In genomic region chr9:104173020-104173419, GRCh38 we compare ENCODE assay signal across 31 cellular contexts.
DNase-seq lines count a peak whose midpoint lies in the region; ATAC-seq, FAIRE-seq and TF ChIP-seq lines count a peak whose summit lies in the region.
"Had no signal": no experiment of that assay in that cellular context is flagged by ENCODE, and none has a peak within 500 bp of the region (broad histone marks: within the 10 kb centered on the region; RNA-seq: fewer than 3 reads in every experiment).

No MANE protein-coding gene starts in this region.

- TF ChIP-seq RAD21 in HepG2 (CRISPR knock-in tag; IDR thresholded peaks at IDR 0.05), result no peak
- no peak for TF ChIP-seq RAD21 in neural cell (conservative IDR thresholded peaks at IDR 0.05)

- H3K79me2 ChIP-seq in HepG2 (ENCODE audit: insufficient read depth, low read length) (no peaks in the 10 kb centered on the region), neural cell (replicated peaks; ENCODE audit: insufficient read depth, low read length) (no peaks in the 10 kb centered on the region)

- 0% methylated on average over 1 of the region's 1 CpG for WGBS in HepG2 (ENCODE audit: low lambda C conversion rate)
- WGBS in right lobe of liver (ENCODE audit: insufficient coverage, low coverage, low lambda C conversion rate, missing lambda C conversion rate), result 48% methylated on average over 1 of the region's 1 CpG

- H3K9me3 ChIP-seq in HepG2 (ENCODE audit: low read length) (no peaks in the 10 kb centered on the region), right lobe of liver (no peaks in the 10 kb centered on the region), neural cell (ENCODE audit: low read length) (no peaks in the 10 kb centered on the region)
- H3K9me3 ChIP-seq: A549, BE2C, Caco-2 had no signal

- TF ChIP-seq EP300 in HepG2 (IDR thresholded peaks at IDR 0.05; ENCODE audit: low read depth in 2 of 2, low read length in 2 of 2) (no peak), HepG2 (CRISPR knock-in tag; IDR thresholded peaks at IDR 0.05; ENCODE audit: borderline replicate concordance) (no peak), neural cell (conservative IDR thresholded peaks at IDR 0.05; ENCODE audit: poor library complexity, severe bottlenecking) (peak; percentile 85)

- H3K27ac ChIP-seq in HepG2 (ENCODE audit: extremely low read length, insufficient read depth, low read length) (no peak overlapping the region), right lobe of liver (no peak overlapping the region), neural cell (ENCODE audit: low read length) (no peak overlapping the region)
- H3K27ac ChIP-seq: 22Rv1; A549; BLaER1; BLaER1 treated with 17β-estradiol and CSF1 and Interleukin-3, amounts not matched to agents 10 nM and 100 nM; C4-2B had no signal

- DNase-seq in HepG2 (ENCODE audit: low spot score) (no peak), right lobe of liver (no peak)
- DNase-seq in activated CD8-positive, alpha-beta memory T cell treated with anti-CD3 and anti-CD28 coated beads, Interleukin-2, amount 50 U/mL, for 4 hours, result no peak
- DNase-seq: 8988T; ACHN; AML-193; BE2C; C1 segment of cervical spinal cord; Caco-2; Calu3; CD4-positive, alpha-beta memory T cell; CD4-positive, alpha-beta T cell; CD4-positive, CD25-positive, alpha-beta regulatory T cell; CD8-positive, alpha-beta memory T cell; CD8-positive, alpha-beta T cell; COR-L47; DMS 273 treated with DMSO at 0.1 percent for 48 hours; DMS153; DMS53; DMS79; DMS79 treated with DMSO at 0.1 percent for 48 hours; DND-41; EL had no signal

- H2AFZ ChIP-seq in HepG2 (ENCODE audit: low read length) (no peak overlapping the region), neural cell (ENCODE audit: low read depth, low read length) (no peak overlapping the region)

- in situ Hi-C loops in HepG2 (cut with HindIII; ENCODE audit: extremely low pct_ligation_motif_present, low pct_unique_long_range_greater_than_20kb), result no loop called here

- CTCF ChIA-PET in HepG2 (lab: Yijun Ruan, JAX; ENCODE audit: low intra/inter-chr PET ratio, low total read pairs), result no interaction called here

- H3K27me3 ChIP-seq in HepG2 (ENCODE audit: control insufficient read depth in 1 of 2, insufficient read depth in 2 of 2, low read length in 2 of 2), result no peaks in the 10 kb centered on the region
- no peaks in the 10 kb centered on the region for H3K27me3 ChIP-seq in right lobe of liver
- H3K27me3 ChIP-seq in neural cell (ENCODE audit: insufficient read depth, low read depth, low read length), result no peaks in the 10 kb centered on the region
- H3K27me3 ChIP-seq: BE2C; BLaER1; BLaER1 treated with 17β-estradiol and CSF1 and Interleukin-3, amounts not matched to agents 10 nM and 100 nM had no signal

- no TSS peak for BruUV-seq in HepG2 (replicated peaks; lab: Mats Ljungman, UMichigan)

- intact Hi-C loops in HepG2 (cut with micrococcal nuclease; ENCODE audit: unreplicated experiment), result no loop called here
- intact Hi-C loops in right lobe of liver (cut with DNase I), result loop anchor here in 1 of 2 donors (10.0 kb wide), 1 partner anchor 212 kb away; no protein-coding TSS in a partner anchor

- no peaks in the 10 kb centered on the region for H3K9me2 ChIP-seq in neural cell (ENCODE audit: insufficient read depth, low read length)

- TF ChIP-seq CTCF in HepG2 (CRISPR knock-in tag; IDR thresholded peaks at IDR 0.05) (no peak), right lobe of liver (IDR thresholded peaks at IDR 0.05) (no peak), neural cell (IDR thresholded peaks at IDR 0.05; ENCODE audit: poor library complexity, severe bottlenecking) (no peak)

- H3K4me1 ChIP-seq in HepG2 (ENCODE audit: insufficient read depth, low read length), result no peaks in the 10 kb centered on the region
- no peaks in the 10 kb centered on the region for H3K4me1 ChIP-seq in right lobe of liver
- H3K4me1 ChIP-seq: A549, BE2C, BLaER1, Caco-2 had no signal

- TF ChIP-seq POLR2A in HepG2 (IDR thresholded peaks at IDR 0.05; ENCODE audit: insufficient read depth in 1 of 2, low read depth in 2 of 2, low read length in 2 of 2) (no peak), right lobe of liver (IDR thresholded peaks at IDR 0.05) (no peak)

- ATAC-seq in HepG2, result no peak
- no peak for ATAC-seq in right lobe of liver
- ATAC-seq: A549; CD8-positive, alpha-beta T cell had no signal

- no peaks in the 10 kb centered on the region for H3K36me3 ChIP-seq in HepG2 (replicated peaks in 1 of 2; ENCODE audit: control insufficient read depth in 1 of 2, insufficient read depth in 2 of 2, low read length in 2 of 2)
- no peaks in the 10 kb centered on the region for H3K36me3 ChIP-seq in right lobe of liver
- no peaks in the 10 kb centered on the region for H3K36me3 ChIP-seq in neural cell (ENCODE audit: insufficient read depth, low read length)
- H3K36me3 ChIP-seq: BE2C; BLaER1; BLaER1 treated with 17β-estradiol and CSF1 and Interleukin-3, amounts not matched to agents 10 nM and 100 nM had no signal

- H3K9ac ChIP-seq in HepG2 (ENCODE audit: insufficient read depth, low read depth, low read length), result no peak overlapping the region
- H3K9ac ChIP-seq in neural cell (ENCODE audit: low read length), result no peak overlapping the region
- H3K9ac ChIP-seq: BLaER1; BLaER1 treated with 17β-estradiol and CSF1 and Interleukin-3, amounts not matched to agents 10 nM and 100 nM had no signal

- H3K4me2 ChIP-seq in HepG2 (ENCODE audit: low read depth, low read length) (no peak overlapping the region), neural cell (ENCODE audit: low read length) (no peak overlapping the region)
- H3K4me2 ChIP-seq: A549; BLaER1; BLaER1 treated with 17β-estradiol and CSF1 and Interleukin-3, amounts not matched to agents 10 nM and 100 nM had no signal

- no peaks in the 10 kb centered on the region for H3F3A ChIP-seq in neural cell (ENCODE audit: insufficient read depth, low read length, poor library complexity, severe bottlenecking)

- H4K20me1 ChIP-seq in HepG2 (ENCODE audit: insufficient read depth, low read length) (no peaks in the 10 kb centered on the region), neural cell (ENCODE audit: insufficient read depth) (no peaks in the 10 kb centered on the region)
- H4K20me1 ChIP-seq: BLaER1; BLaER1 treated with 17β-estradiol and CSF1 and Interleukin-3, amounts not matched to agents 10 nM and 100 nM had no signal

- POLR2A ChIA-PET in HepG2 (lab: Yijun Ruan, JAX), result no interaction called here

- no peak for FAIRE-seq in HepG2 (lab: Jason Lieb, UNC)
- FAIRE-seq: A204.1, A549, D721Med had no signal

- H3K4me3 ChIP-seq in HepG2 (replicated peaks in 1 of 3; ENCODE audit: insufficient read depth in 1 of 3, low read depth in 2 of 3, low read length in 3 of 3), result no peak overlapping the region
- no peak overlapping the region for H3K4me3 ChIP-seq in right lobe of liver
- no peak overlapping the region for H3K4me3 ChIP-seq in neural cell (ENCODE audit: low read length)
- H3K4me3 ChIP-seq: A549; BLaER1; BLaER1 treated with 17β-estradiol and CSF1 and Interleukin-3, amounts not matched to agents 10 nM and 100 nM had no signal

TF ChIP-seq in HepG2, 621 proteins besides CTCF, POLR2A, EP300 and RAD21:
- TF ChIP-seq ZNF446 (CRISPR knock-in tag; IDR thresholded peaks at IDR 0.05) (no peak), MNT (IDR thresholded peaks at IDR 0.05) (peak; percentile 45)

TF ChIP-seq in neural cell, 6 proteins besides CTCF, POLR2A, EP300 and RAD21:
- no peak for TF ChIP-seq REST (IDR thresholded peaks at IDR 0.05; ENCODE audit: borderline replicate concordance)
- TF ChIP-seq POLR2AphosphoS5 (IDR thresholded peaks at IDR 0.05), result peak; percentile 53
- TF ChIP-seq TAF1 (IDR thresholded peaks at IDR 0.05; ENCODE audit: low read depth), result no peak
- no peak for TF ChIP-seq MXI1 (conservative IDR thresholded peaks at IDR 0.05; ENCODE audit: poor library complexity, severe bottlenecking)
